In the genomic region with DNA sequence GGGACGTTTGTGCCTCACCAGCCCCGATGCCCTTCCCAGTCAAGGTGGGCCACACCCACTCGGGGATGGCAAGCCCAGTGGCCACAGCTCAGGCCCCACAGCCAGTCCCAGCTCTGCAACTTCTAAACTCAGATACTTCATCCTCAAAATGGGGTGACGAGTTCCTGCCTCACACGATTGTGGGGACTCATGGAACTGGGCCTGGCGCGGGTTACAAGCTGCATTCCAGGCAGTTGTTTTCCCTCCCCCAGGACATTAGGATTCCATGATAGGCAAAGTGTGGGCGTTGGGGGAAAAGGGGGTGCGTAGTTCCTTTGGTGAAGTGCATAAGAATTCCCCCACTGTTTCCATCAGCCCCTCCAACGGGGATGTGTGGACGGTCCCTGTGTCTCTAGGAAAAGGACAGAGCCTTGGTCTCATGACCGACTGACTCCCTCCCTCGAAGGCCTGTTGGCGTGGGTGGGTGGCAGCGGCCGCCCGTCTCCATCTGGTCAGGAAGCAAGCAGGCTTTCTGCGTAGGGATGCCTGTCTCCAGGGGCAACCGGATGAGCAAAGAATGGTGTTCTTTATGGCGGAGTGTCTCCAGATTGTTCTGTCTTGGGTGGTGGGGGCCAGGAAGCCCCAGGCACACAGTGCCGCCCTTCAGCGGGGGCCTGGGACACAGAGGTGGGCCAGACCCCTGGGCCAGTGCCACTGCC, we compare ENCODE assay signal across 30 cellular contexts. TPM values are rescaled to one million over a fixed set of nuclear protein-coding genes. Genes with fewer than 3 reads are reported as not detected.
DNase-seq lines count a peak whose midpoint lies in the region; TF ChIP-seq lines count a peak whose summit lies in the region.
"Had no signal": no experiment of that assay in that cellular context is flagged by ENCODE, and none has a peak within 500 bp of the region (broad histone marks: within the 10 kb centered on the region; RNA-seq: fewer than 3 reads in every experiment).

No MANE protein-coding gene starts in this region.

- no peaks in the 10 kb centered on the region for H3K79me2 ChIP-seq in neural progenitor cell (ENCODE audit: low read depth)

- H3K27ac Mint-ChIP-seq in glutamatergic neuron (ENCODE audit: unreplicated experiment) = peak overlapping the region; percentile 64
- peak overlapping the region; percentile 96 for H3K27ac Mint-ChIP-seq in neural progenitor cell
- H3K27ac Mint-ChIP-seq: activated CD4-positive, alpha-beta T cell treated with anti-CD3 and anti-CD28 coated beads for 36 hours; activated T-cell treated with anti-CD3 and anti-CD28 coated beads, Interleukin-2, amount 50 U/mL, for 24 hours; immature natural killer cell; T-helper 2 cell treated with Interferon-gamma antibody and Interleukin-4, amounts not matched to agents 5 μg/mL and 100 μg/mL, for 36 hours had no signal

- H2AFZ ChIP-seq in neural progenitor cell (replicated peaks) = no peak overlapping the region
- H2AFZ ChIP-seq: PC-9 had no signal

- DNase-seq in caudate nucleus (lab: John Stamatoyannopoulos, UW) = peak in 29 of 61 donors; percentile 5 to 62 (median 23)
- DNase-seq in glutamatergic neuron = no peak
- no peak for DNase-seq in neural progenitor cell (ENCODE audit: low spot score)
- no peak for DNase-seq in NCI-H2081 treated with DMSO at 0.1 percent for 48 hours (lab: John Stamatoyannopoulos, UW)
- no peak for DNase-seq in NCI-H2029 (lab: John Stamatoyannopoulos, UW)
- DNase-seq in NCI-H1436 treated with DMSO at 0.1 percent for 48 hours (lab: John Stamatoyannopoulos, UW) = no peak
- DNase-seq: activated CD4-positive, alpha-beta T cell treated with anti-CD3 and anti-CD28 coated beads for 36 hours; activated gamma-delta T cell; activated T-cell treated with anti-CD3 and anti-CD28 coated beads, Interleukin-2, amount 50 U/mL, for 24 hours; brain microvascular endothelial cell; Calu3; effector memory CD4-positive, alpha-beta T cell; foreskin fibroblast; immature natural killer cell; left lung; naive B cell; NCI-H1417 treated with DMSO at 0.1 percent for 48 hours; NCI-H510A treated with DMSO at 0.1 percent for 48 hours; stimulated activated CD4-positive, alpha-beta T cell treated with anti-CD3 and anti-CD28 coated beads, Interleukin-12 subunit alpha, Interleukin-12 subunit beta, amount 100 ng/mL, for 4 hours; stimulated activated CD4-positive, alpha-beta T cell treated with anti-CD3 and anti-CD28 coated beads, Interleukin-4, amount 100 ng/mL, for 1 hour had no signal

- H3K4me3 Mint-ChIP-seq in glutamatergic neuron (ENCODE audit: unreplicated experiment) = peak overlapping the region; percentile 59
- no peak overlapping the region for H3K4me3 Mint-ChIP-seq in neural progenitor cell
- H3K4me3 Mint-ChIP-seq: activated CD4-positive, alpha-beta T cell treated with anti-CD3 and anti-CD28 coated beads for 36 hours; activated T-cell treated with anti-CD3 and anti-CD28 coated beads, Interleukin-2, amount 50 U/mL, for 24 hours; immature natural killer cell; naive B cell; T-helper 2 cell treated with Interferon-gamma antibody and Interleukin-4, amounts not matched to agents 5 μg/mL and 100 μg/mL, for 36 hours had no signal

- no peaks in the 10 kb centered on the region for H3K36me3 Mint-ChIP-seq in glutamatergic neuron (ENCODE audit: unreplicated experiment)
- H3K36me3 Mint-ChIP-seq in neural progenitor cell = peaks cover 28% of the 10 kb centered on the region

- no peak overlapping the region for H3K4me3 ChIP-seq in neural progenitor cell
- H3K4me3 ChIP-seq: left lung, pancreas, PC-9, right atrium auricular region, suprapubic skin had no signal

- no peak overlapping the region for H3K9ac ChIP-seq in neural progenitor cell
- H3K9ac ChIP-seq: KMS-11 had no signal

- H3F3A ChIP-seq in neural progenitor cell (ENCODE audit: low read depth) = no peaks in the 10 kb centered on the region

- no peaks in the 10 kb centered on the region for H3K9me3 ChIP-seq in neural progenitor cell (ENCODE audit: low read depth)
- H3K9me3 ChIP-seq: left lung, pancreas, right atrium auricular region, suprapubic skin had no signal

- H3K27me3 ChIP-seq in neural progenitor cell = no peaks in the 10 kb centered on the region
- H3K27me3 ChIP-seq: brain microvascular endothelial cell, pancreas, right atrium auricular region, suprapubic skin had no signal

- H3K4me1 ChIP-seq in neural progenitor cell = no peaks in the 10 kb centered on the region
- H3K4me1 ChIP-seq: left lung had no signal

- peaks cover 20% of the 10 kb centered on the region for H4K20me1 ChIP-seq in neural progenitor cell (ENCODE audit: low read depth)

- peaks cover 17% of the 10 kb centered on the region for H3K27me3 Mint-ChIP-seq in glutamatergic neuron (ENCODE audit: unreplicated experiment)
- peaks cover 4% of the 10 kb centered on the region for H3K27me3 Mint-ChIP-seq in neural progenitor cell (ENCODE audit: insufficient read depth, low read depth)
- H3K27me3 Mint-ChIP-seq: naive B cell had no signal

- TF ChIP-seq CTCF in glutamatergic neuron (IDR thresholded peaks at IDR 0.05; ENCODE audit: partially characterized antibody, unreplicated experiment) = no peak
- no peak for TF ChIP-seq CTCF in neural progenitor cell (IDR thresholded peaks at IDR 0.05)

- peak overlapping the region; percentile 36 for H3K27ac ChIP-seq in caudate nucleus (ENCODE audit: low read depth, low read length)
- no peak overlapping the region for H3K27ac ChIP-seq in neural progenitor cell
- peak overlapping the region; percentile 69 for H3K27ac ChIP-seq in temporal lobe (ENCODE audit: low read depth, low read length)
- H3K27ac ChIP-seq: brain microvascular endothelial cell, C4-2B, KMS-11, left lung, pancreas, PC-9, right atrium auricular region, suprapubic skin had no signal

- H3K4me1 Mint-ChIP-seq in glutamatergic neuron (ENCODE audit: low read depth, unreplicated experiment) (peaks cover 9% of the 10 kb centered on the region), neural progenitor cell (peaks cover 10% of the 10 kb centered on the region)
- H3K4me1 Mint-ChIP-seq: activated CD4-positive, alpha-beta T cell treated with anti-CD3 and anti-CD28 coated beads for 36 hours had no signal

- H3K9me3 Mint-ChIP-seq in glutamatergic neuron (ENCODE audit: unreplicated experiment) (peaks cover 27% of the 10 kb centered on the region), neural progenitor cell (no peaks in the 10 kb centered on the region)
- H3K9me3 Mint-ChIP-seq: activated T-cell treated with anti-CD3 and anti-CD28 coated beads, Interleukin-2, amount 50 U/mL, for 24 hours; immature natural killer cell; naive B cell; T-helper 2 cell treated with Interferon-gamma antibody and Interleukin-4, amounts not matched to agents 5 μg/mL and 100 μg/mL, for 36 hours had no signal

- no peaks in the 10 kb centered on the region for H3K36me3 ChIP-seq in neural progenitor cell

- no peak overlapping the region for H3K4me2 ChIP-seq in neural progenitor cell
- H3K4me2 ChIP-seq: KMS-11, PC-9 had no signal

RNA-seq across cellular contexts. Expression of a gene that starts 21.0 kb away (rescaled TPM):
- total RNA-seq in glutamatergic neuron (ENCODE audit: unreplicated experiment) (1.7 TPM), neural progenitor cell (ENCODE audit: low replicate concordance) (1.2 and 4.3 TPM in 2 replicates), temporal lobe (5.9 TPM)
- total RNA-seq: mesenteric fat pad, Right ventricle myocardium inferior had no signal

RNA-seq across cellular contexts. Expression of a gene that starts 49.8 kb away (rescaled TPM):
- total RNA-seq in glutamatergic neuron (ENCODE audit: unreplicated experiment) (31.0 TPM), neural progenitor cell (ENCODE audit: low replicate concordance) (8.0 and 66.2 TPM in 2 replicates), temporal lobe (17.9 TPM)
